Comparison of ENCODE assay signal across 8 cellular contexts in genomic region chr18:76491801-76492668, GRCh38. TPM values are rescaled to one million over a fixed set of nuclear protein-coding genes. Genes with fewer than 3 reads are reported as not detected.
DNase-seq lines count a peak whose midpoint lies in the region; ATAC-seq and TF ChIP-seq lines count a peak whose summit lies in the region.

No MANE protein-coding gene starts in this region.

- H3K79me1 ChIP-seq in mesenchymal stem cell (replicated peaks; ENCODE audit: low read length, poor library complexity, severe bottlenecking), result peaks cover 8% of the 10 kb centered on the region

- H2AFZ ChIP-seq in mesenchymal stem cell (ENCODE audit: low read depth, low read length), result peak overlapping the region; percentile 60

- under 1% methylated on average over 67 of the region's 67 CpGs for WGBS in HUES64
- under 1% methylated on average over 55 of the region's 67 CpGs for WGBS in mesenchymal stem cell

- H3K36me3 ChIP-seq in HUES64 (ENCODE audit: insufficient read depth, low read length) (no peaks in the 10 kb centered on the region), WERI-Rb-1 (no peaks in the 10 kb centered on the region), mesenchymal stem cell (ENCODE audit: control insufficient read depth in 1 of 2, insufficient read depth in 2 of 2, low read depth in 1 of 2, low read length in 2 of 2) (no peaks in the 10 kb centered on the region)
- H3K36me3 ChIP-seq in effector memory CD4-positive, alpha-beta T cell (ENCODE audit: control insufficient read depth, insufficient read depth, low read length), result no peaks in the 10 kb centered on the region

- H3K4me1 ChIP-seq in HUES64 (ENCODE audit: insufficient read depth, low read length) (peaks cover 38% of the 10 kb centered on the region), mesenchymal stem cell (ENCODE audit: control insufficient read depth, insufficient read depth, low read depth, low read length) (peaks cover 26% of the 10 kb centered on the region)
- peaks cover 20% of the 10 kb centered on the region for H3K4me1 ChIP-seq in effector memory CD4-positive, alpha-beta T cell (ENCODE audit: control insufficient read depth, insufficient read depth, low read length, poor library complexity, severe bottlenecking)

- peak overlapping the region; percentile 44; the same call in 1 of the 2 replicates for H3K27ac ChIP-seq in HUES64 (ENCODE audit: low read depth, low read length)
- H3K27ac ChIP-seq in WERI-Rb-1, result peak overlapping the region; percentile 85
- peak overlapping the region; percentile 39 for H3K27ac ChIP-seq in effector memory CD4-positive, alpha-beta T cell (ENCODE audit: insufficient read depth, low read length, poor library complexity, severe bottlenecking)
- peak overlapping the region; percentile 66 for H3K27ac ChIP-seq in mesenchymal stem cell (ENCODE audit: low read length, poor library complexity, severe bottlenecking)

- H3K9me3 ChIP-seq in HUES64 (ENCODE audit: insufficient read depth, low read depth, low read length) (no peaks in the 10 kb centered on the region), WERI-Rb-1 (ENCODE audit: severe bottlenecking) (no peaks in the 10 kb centered on the region), mesenchymal stem cell (ENCODE audit: control insufficient read depth, low read length) (no peaks in the 10 kb centered on the region)
- no peaks in the 10 kb centered on the region for H3K9me3 ChIP-seq in effector memory CD4-positive, alpha-beta T cell (ENCODE audit: control insufficient read depth, low read length)

- H2AK5ac ChIP-seq in mesenchymal stem cell (ENCODE audit: low read length, severe bottlenecking), result no peak overlapping the region

- DNase-seq in WERI-Rb-1 (peak; percentile 47), mesenchymal stem cell (peak; percentile 67), superior temporal gyrus (ENCODE audit: extremely low spot score) (peak; percentile 42), NCI-H446 treated with DMSO at 0.1 percent for 48 hours (lab: John Stamatoyannopoulos, UW) (no peak)
- DNase-seq in effector memory CD4-positive, alpha-beta T cell, result no peak

- H4K8ac ChIP-seq in mesenchymal stem cell (ENCODE audit: low read length), result no peak overlapping the region

- no peak overlapping the region for H2BK5ac ChIP-seq in mesenchymal stem cell (ENCODE audit: low read depth, low read length, poor library complexity, severe bottlenecking)

- no peak overlapping the region for H2BK120ac ChIP-seq in mesenchymal stem cell (ENCODE audit: low read depth, low read length)

- H4K91ac ChIP-seq in mesenchymal stem cell (ENCODE audit: low read length), result no peak overlapping the region

- H3K14ac ChIP-seq in mesenchymal stem cell (ENCODE audit: low read length in 2 of 2), result peak overlapping the region in 1 of 2 experiments; percentile 48

- H3K9ac ChIP-seq in HUES64 (ENCODE audit: low read depth, low read length) (peak overlapping the region; percentile 55), mesenchymal stem cell (ENCODE audit: low read length) (peak overlapping the region; percentile 95)

- H3K23ac ChIP-seq in mesenchymal stem cell (ENCODE audit: low read length in 2 of 2), result peak overlapping the region in 1 of 2 experiments; percentile 75

- peak overlapping the region; percentile 15 for H2BK15ac ChIP-seq in mesenchymal stem cell (ENCODE audit: low read depth, poor library complexity, severe bottlenecking)

- ATAC-seq in GM18511 (IDR thresholded peaks at IDR 0.05; ENCODE audit: unreplicated experiment) (peak; percentile 0), HG03342 (IDR thresholded peaks at IDR 0.05; ENCODE audit: unreplicated experiment) (no peak)

- peak overlapping the region; percentile 14 to 75 for H3K18ac ChIP-seq in mesenchymal stem cell (ENCODE audit: low read depth in 1 of 2, low read length in 2 of 2)

- H3K27me3 ChIP-seq in HUES64 (ENCODE audit: insufficient read depth, low read length) (peaks cover 41% of the 10 kb centered on the region), WERI-Rb-1 (ENCODE audit: insufficient read depth, low read depth, severe bottlenecking) (no peaks in the 10 kb centered on the region), mesenchymal stem cell (ENCODE audit: control insufficient read depth in 1 of 2, insufficient read depth in 1 of 2, low read length in 2 of 2) (no peaks in the 10 kb centered on the region)
- H3K27me3 ChIP-seq in effector memory CD4-positive, alpha-beta T cell (replicated peaks; ENCODE audit: control insufficient read depth, insufficient read depth, low read length, poor library complexity, severe bottlenecking), result peaks cover 15% of the 10 kb centered on the region

- peak overlapping the region in 1 of 2 experiments; percentile 15 for H2BK12ac ChIP-seq in mesenchymal stem cell (ENCODE audit: low read length in 2 of 2)

- H3K4me3 ChIP-seq in HUES64 (ENCODE audit: low read length), result peak overlapping the region; percentile 77
- H3K4me3 ChIP-seq in WERI-Rb-1 (ENCODE audit: low read depth, low read length), result peak overlapping the region; percentile 65
- H3K4me3 ChIP-seq in effector memory CD4-positive, alpha-beta T cell (ENCODE audit: insufficient read depth, low read depth, low read length, poor library complexity, severe bottlenecking), result peak overlapping the region; percentile 78
- H3K4me3 ChIP-seq in mesenchymal stem cell (ENCODE audit: insufficient read depth in 1 of 2, low read depth in 1 of 2, low read length in 2 of 2), result peak overlapping the region; percentile 74 to 84

- H3K4ac ChIP-seq in mesenchymal stem cell (ENCODE audit: low read depth in 1 of 2, low read length in 2 of 2), result peak overlapping the region in 1 of 2 experiments; percentile 1

- peak overlapping the region; percentile 96 for H3K4me2 ChIP-seq in mesenchymal stem cell (ENCODE audit: low read length, poor library complexity, severe bottlenecking)

- TF ChIP-seq CTCF in WERI-Rb-1 (IDR thresholded peaks at IDR 0.05; ENCODE audit: low read depth, low read length), result no peak

RNA-seq across cellular contexts. Expression of gene ZNF516, which starts 3.0 kb away (rescaled TPM):
- 14.7 TPM for polyA plus RNA-seq in HUES64 (2013, experiment 1 of 2)
- 25.5 TPM for polyA plus RNA-seq in HUES64 (2013, experiment 2 of 2)
- 13.7 TPM for polyA plus RNA-seq in mesenchymal stem cell (2013, experiment 1 of 2)
- polyA plus RNA-seq in mesenchymal stem cell (2013, experiment 2 of 2), result 14.9 TPM

Comparison
In these comparisons a context has a peak if more than half of its experiments do, and no peak if none do; other contexts are left out.
1. DNase-seq: peak in WERI-Rb-1 (single experiment), mesenchymal stem cell (single experiment) and superior temporal gyrus (single experiment); none in effector memory CD4-positive, alpha-beta T cell (0 of 3) and NCI-H446 treated with DMSO at 0.1 percent for 48 hours (single experiment).
2. Peak in every context shown above with its lines, with median percentiles within 50 percentile points of each other: H3K27ac ChIP-seq and H3K4me3 ChIP-seq.